In the genomic region with DNA sequence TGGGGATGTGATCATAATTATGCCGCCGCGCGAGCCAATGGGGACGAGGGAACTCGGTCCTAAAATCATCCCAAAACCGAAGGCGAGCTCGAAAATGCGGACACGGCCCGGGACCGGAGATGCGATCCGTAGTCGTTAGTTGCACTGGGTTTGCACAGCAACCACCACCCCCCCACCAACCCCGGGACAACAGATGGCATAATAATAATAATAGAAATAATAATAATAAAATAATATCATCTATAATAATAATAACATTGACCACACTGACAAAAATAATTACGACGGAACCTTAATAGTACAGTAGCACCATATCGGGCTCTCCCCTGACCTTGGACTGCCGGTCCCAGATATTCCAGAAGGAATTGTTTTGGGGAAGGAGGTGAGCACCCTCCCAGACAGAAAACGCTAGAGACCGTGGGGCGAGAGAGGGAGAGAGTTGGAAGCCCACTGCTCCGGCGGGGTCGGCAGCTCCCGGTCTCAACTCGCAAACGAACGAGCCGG, we compare ENCODE assay signal across 10 cellular contexts. TPM values are rescaled to one million over a fixed set of nuclear protein-coding genes. Genes with fewer than 3 reads are reported as not detected.
DNase-seq lines count a peak whose midpoint lies in the region; ATAC-seq, FAIRE-seq and TF ChIP-seq lines count a peak whose summit lies in the region.
"Had no signal": no experiment of that assay in that cellular context is flagged by ENCODE, and none has a peak within 500 bp of the region (broad histone marks: within the 10 kb centered on the region; RNA-seq: fewer than 3 reads in every experiment).

No MANE protein-coding gene starts in this region.

- peak overlapping the region; percentile 94 for H3K4me2 ChIP-seq in keratinocyte (ENCODE audit: control insufficient read depth, extremely low read depth, insufficient read depth, low read depth, low read length)

- TF ChIP-seq CTCF in astrocyte of the cerebellum (IDR thresholded peaks at IDR 0.05; ENCODE audit: low read depth, low read length, missing control alignments), result no peak
- TF ChIP-seq CTCF in keratinocyte (optimal IDR thresholded peaks at IDR 0.05 in 1 of 3, IDR thresholded peaks at IDR 0.05 in 1 of 3, conservative IDR thresholded peaks at IDR 0.05 in 1 of 3; ENCODE audit: extremely low read depth in 1 of 3, insufficient read depth in 2 of 3, low read length in 3 of 3), result no peak
- no peak for TF ChIP-seq CTCF in tibial artery (IDR thresholded peaks at IDR 0.05)

- H3K27ac Mint-ChIP-seq in activated naive CD8-positive, alpha-beta T cell, result no peak overlapping the region
- no peak overlapping the region for H3K27ac Mint-ChIP-seq in activated naive CD8-positive, alpha-beta T cell treated with anti-CD3 and anti-CD28 coated beads, Interleukin-2, amount 50 U/mL, for 24 hours

- dilution Hi-C loops in keratinocyte (cut with MboI; ENCODE audit: extremely low pct_ligation_motif_present, low sequenced_read_pairs), result no loop called here

- FAIRE-seq in keratinocyte (lab: Jason Lieb, UNC) (no peak), urothelium cell line (lab: Jason Lieb, UNC) (no peak)

- H3K4me3 ChIP-seq in astrocyte of the cerebellum (ENCODE audit: low read depth, low read length) (peak overlapping the region; percentile 14), keratinocyte (ENCODE audit: control insufficient read depth in 2 of 3, extremely low read depth in 1 of 3, insufficient read depth in 2 of 3, low read depth in 1 of 3, low read length in 3 of 3) (peak overlapping the region; percentile 61 to 89 (median 71)), tibial artery (peak overlapping the region; percentile 68 to 69)
- H3K4me3 ChIP-seq: upper lobe of left lung had no signal

- no peaks in the 10 kb centered on the region for H4K20me1 ChIP-seq in keratinocyte (ENCODE audit: control insufficient read depth, extremely low read depth, insufficient read depth, low read length)

- H3K4me1 Mint-ChIP-seq in activated naive CD8-positive, alpha-beta T cell (ENCODE audit: low read depth), result peaks cover 28% of the 10 kb centered on the region
- H3K4me1 Mint-ChIP-seq in activated naive CD8-positive, alpha-beta T cell treated with anti-CD3 and anti-CD28 coated beads, Interleukin-2, amount 50 U/mL, for 24 hours, result peaks cover 28% of the 10 kb centered on the region

- H3K9me3 Mint-ChIP-seq in activated naive CD8-positive, alpha-beta T cell (ENCODE audit: low read depth), result no peaks in the 10 kb centered on the region
- H3K9me3 Mint-ChIP-seq in activated naive CD8-positive, alpha-beta T cell treated with anti-CD3 and anti-CD28 coated beads, Interleukin-2, amount 50 U/mL, for 24 hours, result no peaks in the 10 kb centered on the region

- H3K4me3 Mint-ChIP-seq in activated naive CD8-positive, alpha-beta T cell, result peak overlapping the region; percentile 61
- no peak overlapping the region for H3K4me3 Mint-ChIP-seq in activated naive CD8-positive, alpha-beta T cell treated with anti-CD3 and anti-CD28 coated beads, Interleukin-2, amount 50 U/mL, for 24 hours

- H3K36me3 Mint-ChIP-seq in activated naive CD8-positive, alpha-beta T cell, result no peaks in the 10 kb centered on the region
- H3K36me3 Mint-ChIP-seq in activated naive CD8-positive, alpha-beta T cell treated with anti-CD3 and anti-CD28 coated beads, Interleukin-2, amount 50 U/mL, for 24 hours (ENCODE audit: low read depth), result peaks cover 2% of the 10 kb centered on the region

- H3K27ac ChIP-seq in keratinocyte (ENCODE audit: control insufficient read depth, insufficient read depth, low read length) (peak overlapping the region; percentile 26), tibial artery (peak overlapping the region; percentile 91 to 94)
- H3K27ac ChIP-seq: HL-60, upper lobe of left lung had no signal

- no peaks in the 10 kb centered on the region for H3K79me2 ChIP-seq in keratinocyte (ENCODE audit: control insufficient read depth, insufficient read depth, low read length)

- intact Hi-C loops in tibial artery (cut with DNase I; ENCODE audit: low total_unique reads), result loop anchor here (5.0 kb wide), 1 partner anchor 164 kb away; the partner anchor contains the start of gene PDZD8

- H3K4me1 ChIP-seq in keratinocyte (ENCODE audit: control insufficient read depth, extremely low read depth, insufficient read depth, low read length), result peaks cover 10% of the 10 kb centered on the region
- peaks cover 0 to 53% (median 26%) of the 10 kb centered on the region in 4 donors for H3K4me1 ChIP-seq in tibial artery

- no peak for DNase-seq in activated naive CD8-positive, alpha-beta T cell treated with anti-CD3 and anti-CD28 coated beads, Interleukin-2, amount 50 U/mL, for 24 hours
- DNase-seq in astrocyte of the cerebellum (ENCODE audit: low read depth) (no peak), keratinocyte (ENCODE audit: low read depth, low spot score) (peak; percentile 32), tibial artery (peak; percentile 60 to 92), urothelium cell line (ENCODE audit: low spot score) (no peak), EL (no peak)
- no peak for DNase-seq in stimulated activated CD4-positive, alpha-beta T cell treated with anti-CD3 and anti-CD28 coated beads, Interleukin-1b, Interleukin-23, amount 100 ng/mL, for 48 hours

- in situ Hi-C loops in astrocyte of the cerebellum (cut with HindIII; ENCODE audit: low sequenced_read_pairs), result no loop called here

- H2AFZ ChIP-seq in keratinocyte (ENCODE audit: control insufficient read depth, low read length), result peak overlapping the region; percentile 93

- peaks cover 30% of the 10 kb centered on the region for H3K27me3 Mint-ChIP-seq in activated naive CD8-positive, alpha-beta T cell
- H3K27me3 Mint-ChIP-seq in activated naive CD8-positive, alpha-beta T cell treated with anti-CD3 and anti-CD28 coated beads, Interleukin-2, amount 50 U/mL, for 24 hours, result peaks cover 79% of the 10 kb centered on the region

- no peaks in the 10 kb centered on the region for H3K9me3 ChIP-seq in keratinocyte (ENCODE audit: control insufficient read depth, low read depth, low read length)
- no peaks in the 10 kb centered on the region for H3K9me3 ChIP-seq in tibial artery
- H3K9me3 ChIP-seq: upper lobe of left lung had no signal

- H3K9ac ChIP-seq in keratinocyte (ENCODE audit: control insufficient read depth, extremely low read depth, insufficient read depth, low read length), result peak overlapping the region; percentile 71

- H3K9me1 ChIP-seq in keratinocyte (ENCODE audit: control insufficient read depth, extremely low read depth, insufficient read depth, low read length), result no peaks in the 10 kb centered on the region

- no peaks in the 10 kb centered on the region for H3K36me3 ChIP-seq in keratinocyte (ENCODE audit: control insufficient read depth in 2 of 2, extremely low read depth in 1 of 2, insufficient read depth in 2 of 2, low read length in 2 of 2)
- H3K36me3 ChIP-seq in tibial artery, result no peaks in the 10 kb centered on the region
- H3K36me3 ChIP-seq: upper lobe of left lung had no signal

- ATAC-seq in activated naive CD8-positive, alpha-beta T cell treated with anti-CD3 and anti-CD28 coated beads, Interleukin-2, amount 50 U/mL, for 24 hours, result no peak

- H3K27me3 ChIP-seq in keratinocyte (ENCODE audit: control insufficient read depth, extremely low read depth, insufficient read depth, low read length) (peaks cover 11% of the 10 kb centered on the region), tibial artery (peaks cover 0 to 61% of the 10 kb centered on the region in 2 donors)

RNA-seq across cellular contexts. Expression of gene EMX2, which starts 1.1 kb away (rescaled TPM):
- polyA plus RNA-seq in keratinocyte, result 1.2 to 2.8 TPM (median 2.4 TPM) in 3 replicates
- 3.0 TPM for polyA plus RNA-seq in keratinocyte (2011; ENCODE audit: low read depth)
- polyA plus RNA-seq in keratinocyte (2011; cell fraction: cytosol; rRNA removed), result 3.1 and 3.2 TPM in 2 replicates
- polyA plus RNA-seq in keratinocyte (2011; cell fraction: nucleus; rRNA removed), result 1.4 and 2.1 TPM in 2 replicates
- 1.5 and 3.1 TPM in 2 replicates for polyA plus RNA-seq in keratinocyte (2012; ENCODE audit: low replicate concordance)
- polyA minus RNA-seq in keratinocyte, result 0.23 to 0.32 TPM (median 0.30 TPM) in 3 replicates
- polyA minus RNA-seq in keratinocyte (2011; cell fraction: cytosol; rRNA and poly(A)+ RNA removed), result not detected
- polyA minus RNA-seq in keratinocyte (2011; cell fraction: nucleus; rRNA and poly(A)+ RNA removed), result not detected in 2 replicates

Comparison
In these comparisons a context has a peak if more than half of its experiments do, and no peak if none do; other contexts are left out.
1. DNase-seq: peak in keratinocyte (single experiment) and tibial artery (2 of 2); none in activated naive CD8-positive, alpha-beta T cell treated with anti-CD3 and anti-CD28 coated beads, Interleukin-2, amount 50 U/mL, for 24 hours (single experiment), astrocyte of the cerebellum (single experiment), urothelium cell line (single experiment), stimulated activated CD4-positive, alpha-beta T cell treated with anti-CD3 and anti-CD28 coated beads, Interleukin-1b, Interleukin-23, amount 100 ng/mL, for 48 hours (single experiment) and EL (single experiment).
2. H3K4me3 ChIP-seq: peak in every context shown above with its lines; median percentile 71 in keratinocyte; 68 in tibial artery; 14 in astrocyte of the cerebellum.